ENCODE assay signal across 28 cellular contexts in genomic region chr4:26609868-26610267, GRCh38.
"Had no signal": no experiment of that assay in that cellular context is flagged by ENCODE, and none has a peak within 500 bp of the region (broad histone marks: within the 10 kb centered on the region; RNA-seq: fewer than 3 reads in every experiment).

No MANE protein-coding gene starts in this region.

- ATAC-seq: left colon; left lung; lower lobe of right lung; mucosa of descending colon; right lobe of liver; stimulated activated naive B cell treated with anti-CD40 and anti-IgM and Interleukin-4, amounts not matched to agents 10 μg/mL and 1 μg/mL and 100 μg/mL, for 72 hours; stimulated activated naive CD8-positive, alpha-beta T cell treated with anti-CD3 and anti-CD28 coated beads, Interleukin-15, Interleukin-2, amounts not matched to agents 100 U/mL and 50 U/mL, for 24 hours had no signal

- H3K4me1 Mint-ChIP-seq: nephron progenitor cell, neural progenitor cell had no signal

- H3K36me3 Mint-ChIP-seq: neural progenitor cell; stimulated activated naive B cell treated with anti-CD40 and anti-IgM and Interleukin-4, amounts not matched to agents 10 μg/mL and 1 μg/mL and 100 μg/mL, for 72 hours had no signal

- H3K4me3 Mint-ChIP-seq: memory B cell; nephron progenitor cell; neural progenitor cell; stimulated activated naive B cell treated with anti-CD40 and anti-IgM and Interleukin-4, amounts not matched to agents 10 μg/mL and 1 μg/mL and 100 μg/mL, for 72 hours had no signal

- H3K27me3 Mint-ChIP-seq: memory B cell; naive thymus-derived CD4-positive, alpha-beta T cell; stimulated activated naive B cell treated with anti-CD40 and anti-IgM and Interleukin-4, amounts not matched to agents 10 μg/mL and 1 μg/mL and 100 μg/mL, for 72 hours had no signal

- H3K36me3 ChIP-seq: left lung, lower lobe of right lung, neural progenitor cell, neutrophil, right atrium auricular region, right lobe of liver, stomach, tibial artery, upper lobe of right lung had no signal

- H3K4me3 ChIP-seq: left lung, lower lobe of right lung, mucosa of descending colon, neural progenitor cell, right atrium auricular region, right lobe of liver, smooth muscle cell, stomach, testis, tibial artery, upper lobe of right lung had no signal

- H3K27ac ChIP-seq: left lung, lower lobe of right lung, neural progenitor cell, neutrophil, parathyroid adenoma, right atrium auricular region, right lobe of liver, stomach, testis, tibial artery, upper lobe of right lung had no signal

- H3K9me3 Mint-ChIP-seq: naive thymus-derived CD4-positive, alpha-beta T cell; nephron progenitor cell; neural progenitor cell had no signal

- H3K9me3 ChIP-seq: left lung, lower lobe of right lung, mucosa of descending colon, neutrophil, right atrium auricular region, right lobe of liver, stomach, testis, tibial artery, upper lobe of right lung had no signal

- H3K27ac Mint-ChIP-seq: memory B cell; naive thymus-derived CD4-positive, alpha-beta T cell; nephron progenitor cell; neural progenitor cell; stimulated activated naive B cell treated with anti-CD40 and anti-IgM and Interleukin-4, amounts not matched to agents 10 μg/mL and 1 μg/mL and 100 μg/mL, for 72 hours had no signal

- H3K27me3 ChIP-seq: left lung, neural progenitor cell, neutrophil, right atrium auricular region, right lobe of liver, stomach, testis, tibial artery, upper lobe of right lung had no signal

- DNase-seq: hippocampal formation; kidney; left colon; left lung; lower lobe of right lung; midbrain; mucosa of descending colon; naive thymus-derived CD4-positive, alpha-beta T cell; nephron progenitor cell; occipital lobe; right lobe of liver; stimulated activated CD4-positive, alpha-beta T cell treated with anti-CD3 and anti-CD28 coated beads, Interleukin-1b, Interleukin-23, amount 100 ng/mL, for 48 hours; stimulated activated CD4-positive, alpha-beta T cell treated with anti-CD3 and anti-CD28 coated beads, Interleukin-2, amount 100 ng/mL, for 48 hours; stimulated activated CD4-positive, alpha-beta T cell treated with anti-CD3 and anti-CD28 coated beads, Interleukin-4, amount 100 ng/mL, for 4 hours; stimulated activated CD8-positive, alpha-beta memory T cell treated with anti-CD3 and anti-CD28 coated beads, Interleukin-4, amount 100 ng/mL, for 48 hours; stimulated activated naive B cell treated with anti-CD40 and anti-IgM and Interleukin-4, amounts not matched to agents 10 μg/mL and 1 μg/mL and 100 μg/mL, for 72 hours; stimulated activated naive CD8-positive, alpha-beta T cell treated with anti-CD3 and anti-CD28 coated beads, Interleukin-15, Interleukin-2, amounts not matched to agents 100 U/mL and 50 U/mL, for 24 hours; stomach; testis; tibial artery; trophoblast cell; upper lobe of right lung had no signal

- H3K4me1 ChIP-seq: lower lobe of right lung, parathyroid adenoma, right lobe of liver, testis had no signal
